ENCODE assay signal across 24 cellular contexts in genomic region chr4:185671496-185671895, GRCh38.
"Had no signal": no experiment of that assay in that cellular context is flagged by ENCODE, and none has a peak within 500 bp of the region (broad histone marks: within the 10 kb centered on the region; RNA-seq: fewer than 3 reads in every experiment).

No MANE protein-coding gene starts in this region.

- H3K4me1 ChIP-seq: SJSA1 had no signal

- DNase-seq: activated B cell treated with CpG ODN at 0.5 μM for 24 hours; activated CD4-positive, alpha-beta memory T cell treated with anti-CD3 and anti-CD28 coated beads for 36 hours; activated CD4-positive, alpha-beta T cell treated with anti-CD3 and anti-CD28 coated beads, Interleukin-2, amount 10 ng/mL, durations not matched to agents 7 days and 5 days; activated CD8-positive, alpha-beta memory T cell treated with anti-CD3 and anti-CD28 coated beads for 24 hours; activated gamma-delta T cell; activated naive CD4-positive, alpha-beta T cell treated with anti-CD3 and anti-CD28 coated beads for 36 hours; activated T-cell treated with anti-CD3 and anti-CD28 coated beads, Interleukin-2, amount 50 U/mL, for 4 hours; amygdala; MG63; MV-4-11; NCI-H1105 treated with DMSO at 0.1 percent for 48 hours; NCI-H1436 treated with DMSO at 0.1 percent for 48 hours; NCI-H187; NCI-H2081; NCI-H510A treated with DMSO at 0.1 percent for 48 hours; NCI-H69; NK-92 treated with Interleukin-12 subunit alpha and Interleukin-12 subunit beta, amount 100 ng/mL, for 24 hours; OCI-M1; RPMI8226; SHP77; SW 1271 had no signal

- H3K9me3 ChIP-seq: MG63, SJSA1 had no signal

- H3K36me3 ChIP-seq: MG63, SJSA1 had no signal

- H3K27me3 ChIP-seq: MG63, SJSA1 had no signal

- H3K27ac ChIP-seq: SJSA1 had no signal

- ATAC-seq: activated T-cell treated with anti-CD3 and anti-CD28 coated beads, Interleukin-2, amount 50 U/mL, for 4 hours; Panc1; SK-N-SH treated with all-trans-retinoic acid at 6 μM for 48 hours had no signal

- H3K4me3 ChIP-seq: MG63, SJSA1 had no signal
